1 cellular context compared by ENCODE assay signal in the genomic region with DNA sequence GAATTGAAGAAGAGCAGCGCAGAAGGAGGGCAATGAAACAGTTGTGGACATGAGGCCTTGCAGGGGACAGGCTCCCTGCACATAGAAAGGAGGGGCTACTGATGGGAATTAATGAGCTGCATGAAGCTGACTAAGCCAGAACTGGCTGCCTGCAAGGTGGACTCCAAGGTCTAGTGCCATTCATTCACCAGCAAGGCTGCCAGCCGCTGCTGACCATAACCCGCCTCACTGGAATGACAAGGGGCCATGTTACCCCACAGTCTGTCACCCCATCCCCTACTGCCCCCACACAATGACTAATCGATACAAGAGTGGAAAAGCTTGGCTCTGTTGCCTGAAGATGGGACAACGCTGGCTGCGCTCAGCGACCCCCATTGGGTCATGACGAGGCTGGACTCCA.
TF ChIP-seq lines count a peak whose summit lies in the region.

No MANE protein-coding gene starts in this region.

TF ChIP-seq in IMR-90, 13 proteins besides CTCF, POLR2A, EP300 and RAD21 (continued from another document):
- TF ChIP-seq, protein P1, sequence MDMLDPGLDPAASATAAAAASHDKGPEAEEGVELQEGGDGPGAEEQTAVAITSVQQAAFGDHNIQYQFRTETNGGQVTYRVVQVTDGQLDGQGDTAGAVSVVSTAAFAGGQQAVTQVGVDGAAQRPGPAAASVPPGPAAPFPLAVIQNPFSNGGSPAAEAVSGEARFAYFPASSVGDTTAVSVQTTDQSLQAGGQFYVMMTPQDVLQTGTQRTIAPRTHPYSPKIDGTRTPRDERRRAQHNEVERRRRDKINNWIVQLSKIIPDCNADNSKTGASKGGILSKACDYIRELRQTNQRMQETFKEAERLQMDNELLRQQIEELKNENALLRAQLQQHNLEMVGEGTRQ (IDR thresholded peaks at IDR 0.05; ENCODE audit: low read depth, low read length): no peak
- TF ChIP-seq FOS (IDR thresholded peaks at IDR 0.05; ENCODE audit: low read depth, low read length) (no peak), MXI1 (IDR thresholded peaks at IDR 0.05; ENCODE audit: borderline replicate concordance, low read depth, low read length) (no peak)
